Comparison of ENCODE assay signal across 8 cellular contexts in the genomic region with DNA sequence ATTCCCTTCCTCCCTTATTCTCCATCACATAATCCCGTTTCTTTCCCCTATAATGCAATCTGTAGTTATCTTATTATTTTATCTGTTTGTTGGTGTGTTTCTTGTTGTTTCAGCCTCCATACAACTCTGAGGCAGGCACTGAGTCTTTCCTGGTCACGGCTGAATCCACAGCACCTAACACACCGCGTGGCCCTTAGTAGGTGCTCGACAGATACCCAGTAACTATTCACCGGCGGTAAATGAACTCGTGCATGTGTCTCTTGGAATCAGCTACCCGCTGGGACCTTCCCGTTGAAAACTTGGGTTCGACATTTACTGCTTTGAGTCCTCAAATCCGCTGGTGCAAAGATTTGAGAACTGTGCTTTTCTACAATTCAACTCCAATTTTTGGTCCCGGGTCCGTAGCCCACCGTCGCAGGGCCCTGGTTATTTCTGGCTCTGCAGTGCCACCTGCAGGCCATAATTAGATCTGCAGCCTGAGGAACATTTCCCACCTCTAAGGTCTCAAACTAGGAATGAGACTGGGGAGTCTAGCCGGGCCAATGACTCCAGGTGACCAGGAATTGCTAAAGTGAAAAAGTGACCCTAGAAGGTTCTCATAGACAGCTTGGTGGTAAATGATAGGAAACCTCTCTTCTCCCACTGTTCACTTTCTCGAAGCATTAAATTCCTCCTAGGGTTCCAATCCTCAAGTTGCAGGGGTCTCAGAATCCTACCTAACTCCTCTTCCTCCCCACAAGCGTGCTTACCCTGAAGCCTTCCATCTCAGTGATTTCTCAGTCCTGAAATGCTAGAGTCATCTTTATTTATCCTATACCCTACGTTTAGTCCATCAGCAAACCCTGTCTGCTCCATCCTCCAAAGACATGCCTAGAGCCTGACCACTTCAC. TPM values are rescaled to one million over a fixed set of nuclear protein-coding genes. Genes with fewer than 3 reads are reported as not detected.
DNase-seq lines count a peak whose midpoint lies in the region; ATAC-seq and TF ChIP-seq lines count a peak whose summit lies in the region.

No MANE protein-coding gene starts in this region.

- H3K9ac ChIP-seq in SK-N-MC (ENCODE audit: insufficient read length): no peak overlapping the region

- TF ChIP-seq EP300 in suprapubic skin (IDR thresholded peaks at IDR 0.05): no peak

- WGBS in lung, 2 donors: 33 to 37% methylated on average over 20 of the region's 20 CpGs
- 43% methylated on average over 16 of the region's 20 CpGs for WGBS in suprapubic skin

- H3K9me3 Mint-ChIP-seq in chondrocyte (ENCODE audit: low read depth): peaks cover 8% of the 10 kb centered on the region

- H3K9me3 ChIP-seq in SK-N-MC (ENCODE audit: low read depth, low read length): no peaks in the 10 kb centered on the region
- H3K9me3 ChIP-seq in lung (ENCODE audit: control insufficient read depth in 2 of 2, insufficient read depth in 1 of 2, low read length in 1 of 2): peaks cover 3 to 4% of the 10 kb centered on the region in 2 donors
- no peaks in the 10 kb centered on the region for H3K9me3 ChIP-seq in suprapubic skin

- no peaks in the 10 kb centered on the region for H3K36me3 ChIP-seq in SK-N-MC (ENCODE audit: insufficient read depth, low read length)
- H3K36me3 ChIP-seq in lung (ENCODE audit: control insufficient read depth in 2 of 2, insufficient read depth in 2 of 2, low read length in 2 of 2): no peaks in the 10 kb centered on the region
- no peaks in the 10 kb centered on the region for H3K36me3 ChIP-seq in suprapubic skin

- no peak overlapping the region for H3K27ac Mint-ChIP-seq in chondrocyte (ENCODE audit: unreplicated experiment)

- peak; percentile 18 for DNase-seq in DMS114 treated with DMSO at 0.1 percent for 48 hours (lab: John Stamatoyannopoulos, UW; ENCODE audit: unreplicated experiment)
- DNase-seq in HS-27A (ENCODE audit: low read depth): peak; percentile 8
- DNase-seq in SK-N-MC (ENCODE audit: low read depth, low spot score): peak; percentile 26
- no peak for DNase-seq in chondrocyte (ENCODE audit: low spot score)
- DNase-seq in lung (ENCODE audit: low spot score): peak; percentile 34
- no peak for DNase-seq in suprapubic skin (ENCODE audit: low spot score in 2 of 2)

- TF ChIP-seq CTCF in chondrocyte (IDR thresholded peaks at IDR 0.05) (peak; percentile 98), lung (IDR thresholded peaks at IDR 0.05; ENCODE audit: control extremely low read depth, extremely low read depth) (peak; percentile 89), suprapubic skin (IDR thresholded peaks at IDR 0.05) (peak; percentile 86 to 87)

- H3K4me1 ChIP-seq in lung (ENCODE audit: control insufficient read depth in 2 of 2, insufficient read depth in 2 of 2, low read length in 2 of 2) (no peaks in the 10 kb centered on the region), suprapubic skin (peaks cover 10% of the 10 kb centered on the region)

- H3K27me3 Mint-ChIP-seq in chondrocyte (ENCODE audit: low read depth): no peaks in the 10 kb centered on the region

- TF ChIP-seq POLR2A in suprapubic skin (IDR thresholded peaks at IDR 0.05): no peak

- peak overlapping the region; percentile 24 for H3K4me3 Mint-ChIP-seq in chondrocyte (ENCODE audit: unreplicated experiment)

- H3K36me3 Mint-ChIP-seq in chondrocyte (ENCODE audit: low read depth): peaks cover 2% of the 10 kb centered on the region

- ATAC-seq in lung (ENCODE audit: insufficient read depth, low FRiP score) (peak; percentile 76), GM18909 (IDR thresholded peaks at IDR 0.05; ENCODE audit: poor library complexity, unreplicated experiment) (no peak), HG03159 (IDR thresholded peaks at IDR 0.05; ENCODE audit: unreplicated experiment) (no peak)

- H3K27me3 ChIP-seq in lung (ENCODE audit: control insufficient read depth, insufficient read depth) (no peaks in the 10 kb centered on the region), suprapubic skin (no peaks in the 10 kb centered on the region)

- H3K4me3 ChIP-seq in SK-N-MC (no peak overlapping the region), lung (no peak overlapping the region), suprapubic skin (no peak overlapping the region)

- peaks cover 4% of the 10 kb centered on the region for H3K4me1 Mint-ChIP-seq in chondrocyte (ENCODE audit: low read depth)

- H3K27ac ChIP-seq in SK-N-MC (no peak overlapping the region), lung (ENCODE audit: low read depth in 1 of 2, low read length in 1 of 2) (no peak overlapping the region), suprapubic skin (no peak overlapping the region)

RNA-seq across cellular contexts. Expression of a gene that starts 40.0 kb away (rescaled TPM):
- total RNA-seq in chondrocyte (not detected in 3 replicates), lung (under 1 TPM in 1 of 2 donors, not detected in 1; 0.40 TPM), suprapubic skin (not detected)
- under 1 TPM; 0.14 to 0.22 TPM for polyA plus RNA-seq in lung

RNA-seq across cellular contexts. Expression of a gene that starts 41.0 kb away (rescaled TPM):
- 34.3 to 41.9 TPM (median 37.1 TPM) in 3 replicates for total RNA-seq in chondrocyte
- 10 to 100 TPM; 33.8 to 39.4 TPM for total RNA-seq in lung
- polyA plus RNA-seq in lung: 10 to 100 TPM in 1 of 2 donors, 1 to 10 TPM in 1; 8.7 to 11.8 TPM
- 10 to 100 TPM; 14.6 to 26.4 (median 22.4) TPM for total RNA-seq in suprapubic skin

Comparison
In these comparisons a context has a peak if more than half of its experiments do, and no peak if none do; other contexts are left out.
1. DNase-seq: peak in DMS114 treated with DMSO at 0.1 percent for 48 hours (single experiment), HS-27A (single experiment), SK-N-MC (single experiment) and lung (single experiment); none in chondrocyte (single experiment) and suprapubic skin (0 of 2).
2. Peak in every context shown above with its lines, with median percentiles within 50 percentile points of each other: CTCF ChIP-seq.